In the genomic region with DNA sequence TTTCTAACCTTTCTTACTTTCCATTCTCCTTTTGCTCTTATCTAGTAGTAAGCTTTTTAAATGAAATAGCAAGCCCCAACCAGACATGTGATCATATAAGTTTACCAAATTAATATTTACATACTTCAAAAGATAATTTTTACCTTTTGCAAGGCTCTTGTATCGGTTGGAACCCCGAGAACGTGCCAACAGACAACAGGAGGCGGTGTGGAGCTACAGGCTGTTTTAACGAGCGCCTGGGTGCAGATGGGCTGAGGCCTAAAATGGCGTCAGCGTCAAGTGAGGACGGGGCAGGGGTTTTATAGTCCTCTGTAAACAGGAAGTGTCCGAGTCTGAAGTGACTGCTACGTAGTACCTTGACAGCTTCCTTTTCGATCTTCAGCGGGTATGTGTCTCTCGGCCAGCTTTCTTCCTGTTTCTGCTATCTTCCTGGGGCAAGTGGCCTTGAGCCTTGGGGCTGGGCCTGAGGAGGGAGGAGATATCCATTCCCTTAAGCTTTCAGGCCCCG, we compare ENCODE assay signal across 1 cellular context.
TF ChIP-seq lines count a peak whose summit lies in the region.

No MANE protein-coding gene starts in this region.

TF ChIP-seq in K562, 482 proteins besides CTCF, POLR2A, EP300 and RAD21 (continued from another document and continues in another):
- TF ChIP-seq, protein P1, sequence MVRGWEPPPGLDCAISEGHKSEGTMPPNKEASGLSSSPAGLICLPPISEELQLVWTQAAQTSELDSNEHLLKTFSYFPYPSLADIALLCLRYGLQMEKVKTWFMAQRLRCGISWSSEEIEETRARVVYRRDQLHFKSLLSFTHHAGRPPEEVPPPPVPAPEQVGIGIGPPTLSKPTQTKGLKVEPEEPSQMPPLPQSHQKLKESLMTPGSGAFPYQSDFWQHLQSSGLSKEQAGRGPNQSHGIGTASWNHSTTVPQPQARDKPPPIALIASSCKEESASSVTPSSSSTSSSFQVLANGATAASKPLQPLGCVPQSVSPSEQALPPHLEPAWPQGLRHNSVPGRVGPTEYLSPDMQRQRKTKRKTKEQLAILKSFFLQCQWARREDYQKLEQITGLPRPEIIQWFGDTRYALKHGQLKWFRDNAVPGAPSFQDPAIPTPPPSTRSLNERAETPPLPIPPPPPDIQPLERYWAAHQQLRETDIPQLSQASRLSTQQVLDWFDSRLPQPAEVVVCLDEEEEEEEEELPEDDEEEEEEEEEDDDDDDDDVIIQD (CRISPR knock-in tag; IDR thresholded peaks at IDR 0.05), result no peak
- TF ChIP-seq, protein P2, sequence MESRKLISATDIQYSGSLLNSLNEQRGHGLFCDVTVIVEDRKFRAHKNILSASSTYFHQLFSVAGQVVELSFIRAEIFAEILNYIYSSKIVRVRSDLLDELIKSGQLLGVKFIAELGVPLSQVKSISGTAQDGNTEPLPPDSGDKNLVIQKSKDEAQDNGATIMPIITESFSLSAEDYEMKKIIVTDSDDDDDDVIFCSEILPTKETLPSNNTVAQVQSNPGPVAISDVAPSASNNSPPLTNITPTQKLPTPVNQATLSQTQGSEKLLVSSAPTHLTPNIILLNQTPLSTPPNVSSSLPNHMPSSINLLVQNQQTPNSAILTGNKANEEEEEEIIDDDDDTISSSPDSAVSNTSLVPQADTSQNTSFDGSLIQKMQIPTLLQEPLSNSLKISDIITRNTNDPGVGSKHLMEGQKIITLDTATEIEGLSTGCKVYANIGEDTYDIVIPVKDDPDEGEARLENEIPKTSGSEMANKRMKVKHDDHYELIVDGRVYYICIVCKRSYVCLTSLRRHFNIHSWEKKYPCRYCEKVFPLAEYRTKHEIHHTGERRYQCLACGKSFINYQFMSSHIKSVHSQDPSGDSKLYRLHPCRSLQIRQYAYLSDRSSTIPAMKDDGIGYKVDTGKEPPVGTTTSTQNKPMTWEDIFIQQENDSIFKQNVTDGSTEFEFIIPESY (CRISPR knock-in tag; IDR thresholded peaks at IDR 0.05), result no peak
- peak; percentile 91 for TF ChIP-seq ELF1 (tag; IDR thresholded peaks at IDR 0.05)
- TF ChIP-seq SMC3 (conservative IDR thresholded peaks at IDR 0.05; ENCODE audit: insufficient read depth, low read depth, low read length), result 0 out of 2 replicates have a peak, but pooled peaks have one; percentile 8
- TF ChIP-seq FOSL1 (tag; conservative IDR thresholded peaks at IDR 0.05), result no peak
- no peak for TF ChIP-seq POLR3G (IDR thresholded peaks at IDR 0.05; ENCODE audit: extremely low read depth, insufficient read length, insufficient replicate concordance)
- peak in 1 of 2 experiments; percentile 62; a peak in 1 of 3 replicates for TF ChIP-seq CBX3 (IDR thresholded peaks at IDR 0.05; ENCODE audit: borderline replicate concordance in 1 of 2, low read length in 2 of 2)
- TF ChIP-seq RB1 (IDR thresholded peaks at IDR 0.05; ENCODE audit: low read depth), result 0 out of 2 replicates have a peak, but pooled peaks have one; percentile 54
- TF ChIP-seq POU5F1 (IDR thresholded peaks at IDR 0.05; ENCODE audit: borderline replicate concordance, low read depth, low read length, partially characterized antibody), result no peak
- TF ChIP-seq FOXP1 (CRISPR knock-in tag; IDR thresholded peaks at IDR 0.05), result peak; percentile 74; the same call in 1 of the 2 replicates
- TF ChIP-seq GABPB1 (CRISPR knock-in tag; IDR thresholded peaks at IDR 0.05), result peak; percentile 80
- no peak for TF ChIP-seq MECOM (CRISPR knock-in tag; IDR thresholded peaks at IDR 0.05)
- TF ChIP-seq TFAM (CRISPR knock-in tag; conservative IDR thresholded peaks at IDR 0.05), result no peak
- TF ChIP-seq POLR2G (IDR thresholded peaks at IDR 0.05; ENCODE audit: low read depth, low read length), result peak; percentile 75
- TF ChIP-seq, protein P3, sequence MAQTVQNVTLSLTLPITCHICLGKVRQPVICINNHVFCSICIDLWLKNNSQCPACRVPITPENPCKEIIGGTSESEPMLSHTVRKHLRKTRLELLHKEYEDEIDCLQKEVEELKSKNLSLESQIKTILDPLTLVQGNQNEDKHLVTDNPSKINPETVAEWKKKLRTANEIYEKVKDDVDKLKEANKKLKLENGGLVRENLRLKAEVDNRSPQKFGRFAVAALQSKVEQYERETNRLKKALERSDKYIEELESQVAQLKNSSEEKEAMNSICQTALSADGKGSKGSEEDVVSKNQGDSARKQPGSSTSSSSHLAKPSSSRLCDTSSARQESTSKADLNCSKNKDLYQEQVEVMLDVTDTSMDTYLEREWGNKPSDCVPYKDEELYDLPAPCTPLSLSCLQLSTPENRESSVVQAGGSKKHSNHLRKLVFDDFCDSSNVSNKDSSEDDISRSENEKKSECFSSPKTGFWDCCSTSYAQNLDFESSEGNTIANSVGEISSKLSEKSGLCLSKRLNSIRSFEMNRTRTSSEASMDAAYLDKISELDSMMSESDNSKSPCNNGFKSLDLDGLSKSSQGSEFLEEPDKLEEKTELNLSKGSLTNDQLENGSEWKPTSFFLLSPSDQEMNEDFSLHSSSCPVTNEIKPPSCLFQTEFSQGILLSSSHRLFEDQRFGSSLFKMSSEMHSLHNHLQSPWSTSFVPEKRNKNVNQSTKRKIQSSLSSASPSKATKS (CRISPR knock-in tag; IDR thresholded peaks at IDR 0.05), result no peak
- TF ChIP-seq HDAC3 (IDR thresholded peaks at IDR 0.05; ENCODE audit: borderline replicate concordance, partially characterized antibody), result no peak
- no peak for TF ChIP-seq SIN3A (IDR thresholded peaks at IDR 0.05; ENCODE audit: borderline replicate concordance in 2 of 2, control insufficient read depth in 1 of 2, low read depth in 2 of 2, low read length in 2 of 2)
- peak; percentile 97 for TF ChIP-seq MTA3 (IDR thresholded peaks at IDR 0.05; ENCODE audit: borderline replicate concordance)
- no peak for TF ChIP-seq ZNF589 (CRISPR knock-in tag; IDR thresholded peaks at IDR 0.05; ENCODE audit: low read depth)
- TF ChIP-seq, protein P4, sequence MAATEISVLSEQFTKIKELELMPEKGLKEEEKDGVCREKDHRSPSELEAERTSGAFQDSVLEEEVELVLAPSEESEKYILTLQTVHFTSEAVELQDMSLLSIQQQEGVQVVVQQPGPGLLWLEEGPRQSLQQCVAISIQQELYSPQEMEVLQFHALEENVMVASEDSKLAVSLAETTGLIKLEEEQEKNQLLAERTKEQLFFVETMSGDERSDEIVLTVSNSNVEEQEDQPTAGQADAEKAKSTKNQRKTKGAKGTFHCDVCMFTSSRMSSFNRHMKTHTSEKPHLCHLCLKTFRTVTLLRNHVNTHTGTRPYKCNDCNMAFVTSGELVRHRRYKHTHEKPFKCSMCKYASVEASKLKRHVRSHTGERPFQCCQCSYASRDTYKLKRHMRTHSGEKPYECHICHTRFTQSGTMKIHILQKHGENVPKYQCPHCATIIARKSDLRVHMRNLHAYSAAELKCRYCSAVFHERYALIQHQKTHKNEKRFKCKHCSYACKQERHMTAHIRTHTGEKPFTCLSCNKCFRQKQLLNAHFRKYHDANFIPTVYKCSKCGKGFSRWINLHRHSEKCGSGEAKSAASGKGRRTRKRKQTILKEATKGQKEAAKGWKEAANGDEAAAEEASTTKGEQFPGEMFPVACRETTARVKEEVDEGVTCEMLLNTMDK (IDR thresholded peaks at IDR 0.05; ENCODE audit: borderline replicate concordance, insufficient read depth, low read depth, low read length, poor library complexity, severe bottlenecking), result no peak
- no peak for TF ChIP-seq RBM17 (IDR thresholded peaks at IDR 0.05; ENCODE audit: borderline replicate concordance, low read depth, low read length)
- no peak for TF ChIP-seq BCOR (IDR thresholded peaks at IDR 0.05)
- TF ChIP-seq ZNF384 (IDR thresholded peaks at IDR 0.05; ENCODE audit: low read depth, low read length), result no peak
- TF ChIP-seq, protein P5, sequence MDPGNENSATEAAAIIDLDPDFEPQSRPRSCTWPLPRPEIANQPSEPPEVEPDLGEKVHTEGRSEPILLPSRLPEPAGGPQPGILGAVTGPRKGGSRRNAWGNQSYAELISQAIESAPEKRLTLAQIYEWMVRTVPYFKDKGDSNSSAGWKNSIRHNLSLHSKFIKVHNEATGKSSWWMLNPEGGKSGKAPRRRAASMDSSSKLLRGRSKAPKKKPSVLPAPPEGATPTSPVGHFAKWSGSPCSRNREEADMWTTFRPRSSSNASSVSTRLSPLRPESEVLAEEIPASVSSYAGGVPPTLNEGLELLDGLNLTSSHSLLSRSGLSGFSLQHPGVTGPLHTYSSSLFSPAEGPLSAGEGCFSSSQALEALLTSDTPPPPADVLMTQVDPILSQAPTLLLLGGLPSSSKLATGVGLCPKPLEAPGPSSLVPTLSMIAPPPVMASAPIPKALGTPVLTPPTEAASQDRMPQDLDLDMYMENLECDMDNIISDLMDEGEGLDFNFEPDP (CRISPR knock-in tag; IDR thresholded peaks at IDR 0.05), result no peak
- TF ChIP-seq ZNF274 (IDR thresholded peaks at IDR 0.05; ENCODE audit: borderline replicate concordance, low read depth, low read length), result no peak
- TF ChIP-seq ZNF561 (CRISPR knock-in tag; conservative IDR thresholded peaks at IDR 0.05), result no peak
- TF ChIP-seq ZNF57 (CRISPR knock-in tag; IDR thresholded peaks at IDR 0.05), result no peak
- TF ChIP-seq ELF2 (CRISPR knock-in tag; IDR thresholded peaks at IDR 0.05), result no peak
- TF ChIP-seq, protein P6, sequence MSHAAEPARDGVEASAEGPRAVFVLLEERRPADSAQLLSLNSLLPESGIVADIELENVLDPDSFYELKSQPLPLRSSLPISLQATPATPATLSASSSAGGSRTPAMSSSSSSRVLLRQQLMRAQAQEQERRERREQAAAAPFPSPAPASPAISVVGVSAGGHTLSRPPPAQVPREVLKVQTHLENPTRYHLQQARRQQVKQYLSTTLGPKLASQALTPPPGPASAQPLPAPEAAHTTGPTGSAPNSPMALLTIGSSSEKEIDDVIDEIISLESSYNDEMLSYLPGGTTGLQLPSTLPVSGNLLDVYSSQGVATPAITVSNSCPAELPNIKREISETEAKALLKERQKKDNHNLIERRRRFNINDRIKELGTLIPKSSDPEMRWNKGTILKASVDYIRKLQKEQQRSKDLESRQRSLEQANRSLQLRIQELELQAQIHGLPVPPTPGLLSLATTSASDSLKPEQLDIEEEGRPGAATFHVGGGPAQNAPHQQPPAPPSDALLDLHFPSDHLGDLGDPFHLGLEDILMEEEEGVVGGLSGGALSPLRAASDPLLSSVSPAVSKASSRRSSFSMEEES (CRISPR knock-in tag; IDR thresholded peaks at IDR 0.05), result no peak
- TF ChIP-seq, protein P7, sequence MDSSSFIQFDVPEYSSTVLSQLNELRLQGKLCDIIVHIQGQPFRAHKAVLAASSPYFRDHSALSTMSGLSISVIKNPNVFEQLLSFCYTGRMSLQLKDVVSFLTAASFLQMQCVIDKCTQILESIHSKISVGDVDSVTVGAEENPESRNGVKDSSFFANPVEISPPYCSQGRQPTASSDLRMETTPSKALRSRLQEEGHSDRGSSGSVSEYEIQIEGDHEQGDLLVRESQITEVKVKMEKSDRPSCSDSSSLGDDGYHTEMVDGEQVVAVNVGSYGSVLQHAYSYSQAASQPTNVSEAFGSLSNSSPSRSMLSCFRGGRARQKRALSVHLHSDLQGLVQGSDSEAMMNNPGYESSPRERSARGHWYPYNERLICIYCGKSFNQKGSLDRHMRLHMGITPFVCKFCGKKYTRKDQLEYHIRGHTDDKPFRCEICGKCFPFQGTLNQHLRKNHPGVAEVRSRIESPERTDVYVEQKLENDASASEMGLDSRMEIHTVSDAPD (CRISPR knock-in tag; IDR thresholded peaks at IDR 0.05), result no peak
- TF ChIP-seq ZNF23 (CRISPR knock-in tag; IDR thresholded peaks at IDR 0.05), result no peak
- TF ChIP-seq SAFB2 (IDR thresholded peaks at IDR 0.05; ENCODE audit: borderline replicate concordance, low read depth, low read length, severe bottlenecking), result no peak
- TF ChIP-seq, protein P8, sequence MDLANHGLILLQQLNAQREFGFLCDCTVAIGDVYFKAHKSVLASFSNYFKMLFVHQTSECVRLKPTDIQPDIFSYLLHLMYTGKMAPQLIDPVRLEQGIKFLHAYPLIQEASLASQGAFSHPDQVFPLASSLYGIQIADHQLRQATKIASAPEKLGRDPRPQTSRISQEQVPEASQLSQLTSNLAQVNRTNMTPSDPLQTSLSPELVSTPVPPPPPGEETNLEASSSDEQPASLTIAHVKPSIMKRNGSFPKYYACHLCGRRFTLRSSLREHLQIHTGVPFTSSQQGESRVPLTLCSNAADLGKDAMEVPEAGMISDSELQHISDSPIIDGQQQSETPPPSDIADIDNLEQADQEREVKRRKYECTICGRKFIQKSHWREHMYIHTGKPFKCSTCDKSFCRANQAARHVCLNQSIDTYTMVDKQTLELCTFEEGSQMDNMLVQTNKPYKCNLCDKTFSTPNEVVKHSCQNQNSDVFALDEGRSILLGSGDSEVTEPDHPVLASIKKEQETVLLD (IDR thresholded peaks at IDR 0.05), result no peak
- TF ChIP-seq GATAD2B (IDR thresholded peaks at IDR 0.05; ENCODE audit: borderline replicate concordance), result no peak
- TF ChIP-seq, protein P9, sequence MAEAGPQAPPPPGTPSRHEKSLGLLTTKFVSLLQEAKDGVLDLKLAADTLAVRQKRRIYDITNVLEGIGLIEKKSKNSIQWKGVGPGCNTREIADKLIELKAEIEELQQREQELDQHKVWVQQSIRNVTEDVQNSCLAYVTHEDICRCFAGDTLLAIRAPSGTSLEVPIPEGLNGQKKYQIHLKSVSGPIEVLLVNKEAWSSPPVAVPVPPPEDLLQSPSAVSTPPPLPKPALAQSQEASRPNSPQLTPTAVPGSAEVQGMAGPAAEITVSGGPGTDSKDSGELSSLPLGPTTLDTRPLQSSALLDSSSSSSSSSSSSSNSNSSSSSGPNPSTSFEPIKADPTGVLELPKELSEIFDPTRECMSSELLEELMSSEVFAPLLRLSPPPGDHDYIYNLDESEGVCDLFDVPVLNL (CRISPR knock-in tag; IDR thresholded peaks at IDR 0.05; ENCODE audit: low read depth), result no peak
- TF ChIP-seq ZNF778 (CRISPR knock-in tag; IDR thresholded peaks at IDR 0.05), result no peak
- peak; percentile 37 for TF ChIP-seq PHF20 (IDR thresholded peaks at IDR 0.05; ENCODE audit: partially characterized antibody)
- no peak for TF ChIP-seq NFXL1 (CRISPR knock-in tag; IDR thresholded peaks at IDR 0.05)
- peak; percentile 69 for TF ChIP-seq MEIS2 (IDR thresholded peaks at IDR 0.05; ENCODE audit: partially characterized antibody)
- TF ChIP-seq, protein P10, sequence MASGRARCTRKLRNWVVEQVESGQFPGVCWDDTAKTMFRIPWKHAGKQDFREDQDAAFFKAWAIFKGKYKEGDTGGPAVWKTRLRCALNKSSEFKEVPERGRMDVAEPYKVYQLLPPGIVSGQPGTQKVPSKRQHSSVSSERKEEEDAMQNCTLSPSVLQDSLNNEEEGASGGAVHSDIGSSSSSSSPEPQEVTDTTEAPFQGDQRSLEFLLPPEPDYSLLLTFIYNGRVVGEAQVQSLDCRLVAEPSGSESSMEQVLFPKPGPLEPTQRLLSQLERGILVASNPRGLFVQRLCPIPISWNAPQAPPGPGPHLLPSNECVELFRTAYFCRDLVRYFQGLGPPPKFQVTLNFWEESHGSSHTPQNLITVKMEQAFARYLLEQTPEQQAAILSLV (tag; IDR thresholded peaks at IDR 0.05), result no peak
- TF ChIP-seq ZBTB1 (CRISPR knock-in tag; IDR thresholded peaks at IDR 0.05; ENCODE audit: borderline replicate concordance, low read depth), result no peak
- TF ChIP-seq GTF2F1 (IDR thresholded peaks at IDR 0.05; ENCODE audit: low read depth, low read length), result no peak
- TF ChIP-seq SRSF1 (IDR thresholded peaks at IDR 0.05; ENCODE audit: low read depth, low read length), result no peak
- TF ChIP-seq NCOA6 (IDR thresholded peaks at IDR 0.05), result no peak
- TF ChIP-seq, protein P11, sequence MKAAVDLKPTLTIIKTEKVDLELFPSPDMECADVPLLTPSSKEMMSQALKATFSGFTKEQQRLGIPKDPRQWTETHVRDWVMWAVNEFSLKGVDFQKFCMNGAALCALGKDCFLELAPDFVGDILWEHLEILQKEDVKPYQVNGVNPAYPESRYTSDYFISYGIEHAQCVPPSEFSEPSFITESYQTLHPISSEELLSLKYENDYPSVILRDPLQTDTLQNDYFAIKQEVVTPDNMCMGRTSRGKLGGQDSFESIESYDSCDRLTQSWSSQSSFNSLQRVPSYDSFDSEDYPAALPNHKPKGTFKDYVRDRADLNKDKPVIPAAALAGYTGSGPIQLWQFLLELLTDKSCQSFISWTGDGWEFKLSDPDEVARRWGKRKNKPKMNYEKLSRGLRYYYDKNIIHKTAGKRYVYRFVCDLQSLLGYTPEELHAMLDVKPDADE (conservative IDR thresholded peaks at IDR 0.05; ENCODE audit: control insufficient read depth, low read depth, low read length), result 0 out of 2 replicates have a peak, but pooled peaks have one; percentile 29
